In genomic region chr3:4707324-4707723, GRCh38 we compare ENCODE assay signal across 22 cellular contexts.
"Had no signal": no experiment of that assay in that cellular context is flagged by ENCODE, and none has a peak within 500 bp of the region (broad histone marks: within the 10 kb centered on the region; RNA-seq: fewer than 3 reads in every experiment).

No MANE protein-coding gene starts in this region.

- H3K27me3 Mint-ChIP-seq: activated CD4-positive, alpha-beta memory T cell treated with anti-CD3 and anti-CD28 coated beads for 36 hours; activated naive CD8-positive, alpha-beta T cell treated with anti-CD3 and anti-CD28 coated beads, Interleukin-2, amount 10 ng/mL, durations not matched to agents 7 days and 5 days had no signal

- H3K27ac Mint-ChIP-seq: activated CD4-positive, alpha-beta memory T cell treated with anti-CD3 and anti-CD28 coated beads for 36 hours; activated naive CD8-positive, alpha-beta T cell treated with anti-CD3 and anti-CD28 coated beads, Interleukin-2, amount 10 ng/mL, durations not matched to agents 7 days and 5 days had no signal

- ATAC-seq: body of pancreas had no signal

- DNase-seq: activated CD4-positive, alpha-beta memory T cell treated with anti-CD3 and anti-CD28 coated beads for 36 hours; activated CD4-positive, alpha-beta T cell treated with anti-CD3 and anti-CD28 coated beads for 4 hours; activated CD4-positive, alpha-beta T cell treated with anti-CD3 and anti-CD28 coated beads, Interleukin-2, amount 50 U/mL, for 1 hour; activated effector memory CD4-positive, alpha-beta T cell treated with anti-CD3 and anti-CD28 coated beads, Interleukin-2, amount 50 U/mL, for 16 hours; activated naive CD4-positive, alpha-beta T cell; activated naive CD4-positive, alpha-beta T cell treated with anti-CD3 and anti-CD28 coated beads, Interleukin-2, amount 50 U/mL, for 16 hours; activated naive CD8-positive, alpha-beta T cell treated with anti-CD3 and anti-CD28 coated beads, Interleukin-2, amount 10 ng/mL, durations not matched to agents 7 days and 5 days; activated T-cell treated with anti-CD3 and anti-CD28 coated beads, Interleukin-2, amount 50 U/mL, for 48 hours; adrenal gland; body of pancreas; MM.1S; MV-4-11; NCI-H1092; NCI-H1436 treated with DMSO at 0.1 percent for 48 hours; NCI-H1694 treated with DMSO at 0.1 percent for 48 hours; NCI-H2029; NCI-H345; NCI-H524 treated with DMSO at 0.1 percent for 48 hours; NCI-H748 treated with DMSO at 0.1 percent for 48 hours; OCI-M1; Right ventricle myocardium superior; SW 1271 had no signal

- H3K4me3 Mint-ChIP-seq: activated CD4-positive, alpha-beta memory T cell treated with anti-CD3 and anti-CD28 coated beads for 36 hours; activated naive CD8-positive, alpha-beta T cell treated with anti-CD3 and anti-CD28 coated beads, Interleukin-2, amount 10 ng/mL, durations not matched to agents 7 days and 5 days had no signal
